Comparison of ENCODE assay signal across 8 cellular contexts in the genomic region with DNA sequence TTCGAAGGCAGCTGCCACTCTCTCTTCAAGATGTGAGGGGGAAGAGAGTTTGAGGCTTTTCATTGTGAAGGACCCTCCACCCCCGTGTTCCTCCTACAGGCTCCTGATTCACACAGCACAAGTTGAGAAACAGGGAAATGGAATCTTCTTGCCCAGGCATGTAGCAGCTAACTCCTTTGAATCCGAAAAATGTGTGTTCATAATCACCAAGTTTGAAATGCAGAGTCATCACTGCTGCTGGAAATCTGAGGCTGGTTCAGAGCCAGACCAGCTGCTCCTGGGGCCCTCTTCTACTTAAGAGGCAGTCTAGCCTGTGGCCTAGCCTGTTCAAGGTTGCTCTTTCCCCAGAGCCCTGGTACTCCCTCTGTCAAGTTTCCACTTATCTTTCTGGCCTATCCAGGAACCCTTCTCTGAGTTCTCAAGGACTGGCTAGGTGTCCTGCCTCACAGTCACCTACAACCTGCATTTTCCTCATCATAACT. TPM values are rescaled to one million over a fixed set of nuclear protein-coding genes. Genes with fewer than 3 reads are reported as not detected.
A peak's percentile ranks its signal among the peaks of the same experiment; 100 is the strongest.
DNase-seq lines count a peak whose midpoint lies in the region; ATAC-seq and TF ChIP-seq lines count a peak whose summit lies in the region.

No MANE protein-coding gene starts in this region.

- TF ChIP-seq EP300 in gastroesophageal sphincter (IDR thresholded peaks at IDR 0.05), result no peak

- peak; percentile 80 for ATAC-seq in gastroesophageal sphincter
- no peak for ATAC-seq in HG03280 (IDR thresholded peaks at IDR 0.05; ENCODE audit: unreplicated experiment)
- ATAC-seq in GM18502 (IDR thresholded peaks at IDR 0.05; ENCODE audit: poor library complexity, unreplicated experiment), result no peak
- no peak for ATAC-seq in HG02970 (IDR thresholded peaks at IDR 0.05; ENCODE audit: low FRiP score, unreplicated experiment)

- H3K27me3 ChIP-seq in SJCRH30 (no peaks in the 10 kb centered on the region), gastroesophageal sphincter (no peaks in the 10 kb centered on the region), skeletal muscle satellite cell (ENCODE audit: control insufficient read depth, insufficient read depth, low read length) (no peaks in the 10 kb centered on the region)

- TF ChIP-seq CTCF in gastroesophageal sphincter (IDR thresholded peaks at IDR 0.05), result no peak

- DNase-seq in GM04504 (ENCODE audit: low read depth) (peak; percentile 85), SJCRH30 (peak; percentile 79 to 87), 8988T (no peak)

- peak overlapping the region; percentile 58 for H3K9ac ChIP-seq in skeletal muscle satellite cell (ENCODE audit: low read depth, low read length)

- 38 to 60% methylated on average over 1 to 3 of the region's 3 CpGs for WGBS in gastroesophageal sphincter (ENCODE audit: low coverage in 1 of 2), 2 donors

- no peak for TF ChIP-seq POLR2A in gastroesophageal sphincter (IDR thresholded peaks at IDR 0.05)

- H3K9me3 ChIP-seq in SJCRH30 (replicated peaks) (peaks cover 13% of the 10 kb centered on the region), gastroesophageal sphincter (no peaks in the 10 kb centered on the region), skeletal muscle satellite cell (replicated peaks; ENCODE audit: low read length) (no peaks in the 10 kb centered on the region)

- H3K4me3 ChIP-seq in SJCRH30 (no peak overlapping the region), gastroesophageal sphincter (no peak overlapping the region), skeletal muscle satellite cell (ENCODE audit: low read length) (no peak overlapping the region)

- peak overlapping the region; percentile 19 for H3K4me2 ChIP-seq in skeletal muscle satellite cell (ENCODE audit: low read length)

- H3K27ac ChIP-seq in SJCRH30, result peak overlapping the region; percentile 49
- peak overlapping the region; percentile 15 to 62 (median 46) for H3K27ac ChIP-seq in gastroesophageal sphincter

- H3K36me3 ChIP-seq in SJCRH30 (no peaks in the 10 kb centered on the region), gastroesophageal sphincter (peaks cover 0 to 13% of the 10 kb centered on the region in 2 donors), skeletal muscle satellite cell (ENCODE audit: insufficient read depth, low read length) (peaks cover 5% of the 10 kb centered on the region)

- peaks cover 16% of the 10 kb centered on the region for H3K4me1 ChIP-seq in SJCRH30
- peaks cover 6 to 20% (median 9%) of the 10 kb centered on the region in 3 donors for H3K4me1 ChIP-seq in gastroesophageal sphincter
- H3K4me1 ChIP-seq in skeletal muscle satellite cell (ENCODE audit: control insufficient read depth, insufficient read depth, low read length), result peaks cover 28% of the 10 kb centered on the region

RNA-seq across cellular contexts. Expression of gene CRIPT, which starts 28.7 kb away (rescaled TPM):
- total RNA-seq in SJCRH30 (2014; rRNA removed; shearing (Covaris generic)), result 33.1 and 36.7 TPM in 2 replicates
- total RNA-seq in gastroesophageal sphincter, result 10 to 100 TPM; 13.7 to 26.2 (median 21.2) TPM
- 19.0 and 21.0 TPM in 2 replicates for total RNA-seq in skeletal muscle satellite cell (2012; rRNA removed)

RNA-seq across cellular contexts. Expression of gene PIGF, which starts 28.9 kb away (rescaled TPM):
- total RNA-seq in SJCRH30 (2014; rRNA removed; shearing (Covaris generic)), result 25.8 and 36.9 TPM in 2 replicates
- total RNA-seq in gastroesophageal sphincter, result 10 to 100 TPM in 1 of 4 donors, 1 to 10 TPM in 3; 4.5 to 14.9 (median 6.9) TPM
- 26.1 and 26.2 TPM in 2 replicates for total RNA-seq in skeletal muscle satellite cell (2012; rRNA removed)

RNA-seq across cellular contexts. Expression of gene SOCS5, which starts 53.4 kb away (rescaled TPM):
- total RNA-seq in SJCRH30 (2014; rRNA removed; shearing (Covaris generic)), result 24.2 and 25.1 TPM in 2 replicates
- 10 to 100 TPM; 41.7 to 84.8 (median 58.0) TPM for total RNA-seq in gastroesophageal sphincter
- 43.6 and 52.2 TPM in 2 replicates for total RNA-seq in skeletal muscle satellite cell (2012; rRNA removed)
